ENCODE assay signal across 8 cellular contexts in the genomic region with DNA sequence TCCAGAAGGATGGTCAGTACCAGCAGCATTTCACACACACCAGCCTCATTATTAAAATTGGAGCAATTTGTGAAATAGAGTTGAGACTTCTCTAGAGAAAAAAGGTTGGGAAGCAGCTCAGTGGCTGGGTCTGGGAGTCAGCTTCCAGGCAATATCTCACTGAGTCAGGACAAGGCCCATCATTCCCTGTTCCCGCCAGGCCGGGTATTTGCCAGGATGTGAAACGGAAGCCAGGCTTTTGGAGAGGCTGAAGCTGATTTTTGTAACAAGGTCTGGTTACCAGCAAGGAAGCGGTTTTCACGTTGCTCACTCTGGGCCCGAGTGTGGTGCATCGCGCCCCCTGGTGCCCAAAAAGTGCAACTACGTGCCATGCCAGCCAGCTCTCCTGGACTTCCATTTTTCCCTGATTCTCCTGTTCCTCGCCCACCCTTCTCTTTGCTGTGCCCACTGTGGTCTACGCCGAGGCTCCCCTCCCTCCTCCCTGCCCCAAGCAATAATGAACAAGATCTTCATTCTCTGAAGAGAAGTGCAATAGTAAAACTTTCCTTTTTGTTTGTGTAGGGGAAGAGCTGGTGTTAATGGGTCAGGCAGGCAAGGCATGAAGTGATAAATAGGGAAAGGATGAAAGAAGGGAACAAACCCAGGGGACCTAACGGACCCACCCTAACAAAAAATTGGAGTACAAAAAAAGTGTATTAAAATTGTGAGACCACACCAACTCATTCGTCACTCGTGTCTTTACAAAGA.
A peak's percentile ranks its signal among the peaks of the same experiment; 100 is the strongest.
DNase-seq lines count a peak whose midpoint lies in the region; ATAC-seq, FAIRE-seq and TF ChIP-seq lines count a peak whose summit lies in the region.

No MANE protein-coding gene starts in this region.

- H3K4me1 ChIP-seq in mammary epithelial cell (ENCODE audit: insufficient read depth, low read length) (peaks cover 22% of the 10 kb centered on the region), kidney (ENCODE audit: control insufficient read depth in 1 of 2, insufficient read depth in 1 of 2, low read depth in 1 of 2, low read length in 2 of 2) (peaks cover 8% of the 10 kb centered on the region in 2 donors)

- no peak overlapping the region for H3K9ac ChIP-seq in mammary epithelial cell (ENCODE audit: insufficient read depth, low read length)
- H3K9ac ChIP-seq in kidney (ENCODE audit: low read length in 2 of 2) = peak overlapping the region; percentile 26 to 36

- peak overlapping the region; percentile 76 for H3K4me3 Mint-ChIP-seq in WTC11

- CTCF ChIA-PET in WTC11 (lab: Charles Lee) (interaction anchor here (0.6 to 4.2 kb wide), 59 partner anchors 10 to 507 kb away, joined by 3 to 93 read pairs (median 5); a partner anchor contains a TSS), mammary epithelial cell (lab: Charles Lee; ENCODE audit: low non-redundant PET) (interaction anchor here (0.5 to 1.5 kb wide), 12 partner anchors 11 to 1389 kb away, joined by 3 to 27 read pairs (median 5); no protein-coding TSS in a partner anchor)

- peaks cover 24% of the 10 kb centered on the region for H3K4me1 Mint-ChIP-seq in WTC11

- no peak overlapping the region for H3K27ac ChIP-seq in mammary epithelial cell (ENCODE audit: insufficient read depth, low read depth, low read length)
- peak overlapping the region; percentile 23 to 55 for H3K27ac ChIP-seq in kidney (ENCODE audit: low read depth in 2 of 2, low read length in 2 of 2)

- 0 out of 2 replicates have a peak, but pooled peaks cover 3% of the 10 kb centered on the region for H3K36me3 Mint-ChIP-seq in WTC11

- POLR2A ChIA-PET in WTC11 (lab: Charles Lee) = interaction anchor here (0.7 to 2.6 kb wide), 3 partner anchors 66 to 320 kb away, joined by 3 to 18 read pairs (median 4); a partner anchor contains a TSS

- no peaks in the 10 kb centered on the region for H4K20me1 ChIP-seq in mammary epithelial cell (ENCODE audit: insufficient read depth, low read length)

- H3K27me3 ChIP-seq in GM06990 (replicated peaks; ENCODE audit: control insufficient read depth, insufficient read depth, low read length) (no peaks in the 10 kb centered on the region; the same call in 1 of the 2 replicates), mammary epithelial cell (ENCODE audit: insufficient read depth, low read length) (no peaks in the 10 kb centered on the region)

- H2AFZ ChIP-seq in mammary epithelial cell (ENCODE audit: low read depth, low read length) = peak overlapping the region; percentile 83

- H3K4me2 ChIP-seq in mammary epithelial cell (ENCODE audit: insufficient read depth, low read depth, low read length) = peak overlapping the region; percentile 35

- H3K36me3 ChIP-seq in GM06990 (ENCODE audit: control insufficient read depth, insufficient read depth, low read length) (no peaks in the 10 kb centered on the region), mammary epithelial cell (ENCODE audit: insufficient read depth, low read length) (no peaks in the 10 kb centered on the region), kidney (ENCODE audit: control insufficient read depth in 1 of 2, insufficient read depth in 2 of 2, low read length in 2 of 2) (no peaks in the 10 kb centered on the region)

- H3K27me3 Mint-ChIP-seq in WTC11 (ENCODE audit: low read depth) = peaks cover 12% of the 10 kb centered on the region; the same call in 1 of the 2 replicates

- H3K4me3 ChIP-seq in GM06990 (replicated peaks; ENCODE audit: low read depth, low read length) = no peak overlapping the region
- no peak overlapping the region for H3K4me3 ChIP-seq in mammary epithelial cell (replicated peaks in 1 of 3; ENCODE audit: insufficient read depth in 1 of 3, low read depth in 2 of 3, low read length in 3 of 3)
- no peak overlapping the region for H3K4me3 ChIP-seq in kidney (ENCODE audit: low read length in 2 of 2)

- H3K9me3 ChIP-seq in mammary epithelial cell (replicated peaks; ENCODE audit: insufficient read depth, low read length) (no peaks in the 10 kb centered on the region), kidney (ENCODE audit: control insufficient read depth in 1 of 2, low read length in 2 of 2) (no peaks in the 10 kb centered on the region)

- peak overlapping the region; percentile 47; the same call in 1 of the 2 replicates for H3K27ac Mint-ChIP-seq in WTC11

- H3K9me3 Mint-ChIP-seq in WTC11 = no peaks in the 10 kb centered on the region; the same call in 1 of the 2 replicates

- peak; percentile 83 for ATAC-seq in HG02981 (IDR thresholded peaks at IDR 0.05; ENCODE audit: unreplicated experiment)
- ATAC-seq in WTC11 = peak; percentile 88
- ATAC-seq in HG03196 (IDR thresholded peaks at IDR 0.05; ENCODE audit: unreplicated experiment) = no peak

- BruUV-seq in mammary epithelial cell (replicated peaks; lab: Mats Ljungman, UMichigan) = no TSS peak

- FAIRE-seq in kidney (lab: Jason Lieb, UNC) = no peak

- DNase-seq in GM06990 (ENCODE audit: extremely low read depth, insufficient read length) = peak; percentile 55
- peak; percentile 79 for DNase-seq in NCI-H2227 (lab: John Stamatoyannopoulos, UW; ENCODE audit: unreplicated experiment)
- DNase-seq in WTC11 (ENCODE audit: low spot score) = peak; percentile 90
- DNase-seq in mammary epithelial cell = peak; percentile 62
- DNase-seq in kidney = peak; percentile 87
- peak; percentile 78 for DNase-seq in stimulated activated CD4-positive, alpha-beta T cell treated with anti-CD3 and anti-CD28 coated beads, Interleukin-15, amount 100 ng/mL, for 24 hours

- in situ Hi-C loops in mammary epithelial cell (cut with MboI; ENCODE audit: low sequenced_read_pairs in 2 of 2) = no loop called here

- intact Hi-C loops in mammary epithelial cell (cut with micrococcal nuclease) = loop anchor here (1.0 to 2.0 kb wide), 4 partner anchors 83 to 432 kb away; no protein-coding TSS in a partner anchor
- intact Hi-C loops in kidney (cut with DNase I) = no loop called here

- WGBS in mammary epithelial cell (ENCODE audit: low coverage, missing lambda C conversion rate) = 14% methylated on average over 15 of the region's 15 CpGs

- TF ChIP-seq CTCF in GM06990 (IDR thresholded peaks at IDR 0.05; ENCODE audit: insufficient read depth, low read length, poor library complexity, severe bottlenecking) = peak; percentile 89
- TF ChIP-seq CTCF in WTC11 (IDR thresholded peaks at IDR 0.05) = peak; percentile 97
- TF ChIP-seq CTCF in mammary epithelial cell (conservative IDR thresholded peaks at IDR 0.05 in 1 of 2, IDR thresholded peaks at IDR 0.05 in 1 of 2; ENCODE audit: extremely low read depth in 1 of 2, insufficient read depth in 1 of 2, low read depth in 1 of 2, low read length in 2 of 2) = peak; percentile 95 to 98
- peak; percentile 97 for TF ChIP-seq CTCF in kidney (IDR thresholded peaks at IDR 0.05; ENCODE audit: borderline replicate concordance, extremely low read depth, insufficient read depth)

- dilution Hi-C loops in mammary epithelial cell (cut with HindIII; ENCODE audit: low sequenced_read_pairs) = no loop called here

- H3K79me2 ChIP-seq in mammary epithelial cell (ENCODE audit: insufficient read depth, low read length) = no peaks in the 10 kb centered on the region

TF ChIP-seq in WTC11, 78 proteins besides CTCF, POLR2A, EP300 and RAD21 (continues in another document):
- TF ChIP-seq GABPB1 (CRISPR knock-in tag; IDR thresholded peaks at IDR 0.05) (peak; percentile 23; the same call in 1 of the 2 replicates), CREM (CRISPR knock-in tag; IDR thresholded peaks at IDR 0.05) (peak; percentile 37; the same call in 1 of the 2 replicates)
- TF ChIP-seq, protein P1, sequence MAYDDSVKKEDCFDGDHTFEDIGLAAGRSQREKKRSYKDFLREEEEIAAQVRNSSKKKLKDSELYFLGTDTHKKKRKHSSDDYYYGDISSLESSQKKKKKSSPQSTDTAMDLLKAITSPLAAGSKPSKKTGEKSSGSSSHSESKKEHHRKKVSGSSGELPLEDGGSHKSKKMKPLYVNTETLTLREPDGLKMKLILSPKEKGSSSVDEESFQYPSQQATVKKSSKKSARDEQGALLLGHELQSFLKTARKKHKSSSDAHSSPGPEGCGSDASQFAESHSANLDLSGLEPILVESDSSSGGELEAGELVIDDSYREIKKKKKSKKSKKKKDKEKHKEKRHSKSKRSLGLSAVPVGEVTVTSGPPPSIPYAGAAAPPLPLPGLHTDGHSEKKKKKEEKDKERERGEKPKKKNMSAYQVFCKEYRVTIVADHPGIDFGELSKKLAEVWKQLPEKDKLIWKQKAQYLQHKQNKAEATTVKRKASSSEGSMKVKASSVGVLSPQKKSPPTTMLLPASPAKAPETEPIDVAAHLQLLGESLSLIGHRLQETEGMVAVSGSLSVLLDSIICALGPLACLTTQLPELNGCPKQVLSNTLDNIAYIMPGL (CRISPR knock-in tag; IDR thresholded peaks at IDR 0.05) = 0 out of 2 replicates have a peak, but pooled peaks have one; percentile 34
- TF ChIP-seq, protein P2, sequence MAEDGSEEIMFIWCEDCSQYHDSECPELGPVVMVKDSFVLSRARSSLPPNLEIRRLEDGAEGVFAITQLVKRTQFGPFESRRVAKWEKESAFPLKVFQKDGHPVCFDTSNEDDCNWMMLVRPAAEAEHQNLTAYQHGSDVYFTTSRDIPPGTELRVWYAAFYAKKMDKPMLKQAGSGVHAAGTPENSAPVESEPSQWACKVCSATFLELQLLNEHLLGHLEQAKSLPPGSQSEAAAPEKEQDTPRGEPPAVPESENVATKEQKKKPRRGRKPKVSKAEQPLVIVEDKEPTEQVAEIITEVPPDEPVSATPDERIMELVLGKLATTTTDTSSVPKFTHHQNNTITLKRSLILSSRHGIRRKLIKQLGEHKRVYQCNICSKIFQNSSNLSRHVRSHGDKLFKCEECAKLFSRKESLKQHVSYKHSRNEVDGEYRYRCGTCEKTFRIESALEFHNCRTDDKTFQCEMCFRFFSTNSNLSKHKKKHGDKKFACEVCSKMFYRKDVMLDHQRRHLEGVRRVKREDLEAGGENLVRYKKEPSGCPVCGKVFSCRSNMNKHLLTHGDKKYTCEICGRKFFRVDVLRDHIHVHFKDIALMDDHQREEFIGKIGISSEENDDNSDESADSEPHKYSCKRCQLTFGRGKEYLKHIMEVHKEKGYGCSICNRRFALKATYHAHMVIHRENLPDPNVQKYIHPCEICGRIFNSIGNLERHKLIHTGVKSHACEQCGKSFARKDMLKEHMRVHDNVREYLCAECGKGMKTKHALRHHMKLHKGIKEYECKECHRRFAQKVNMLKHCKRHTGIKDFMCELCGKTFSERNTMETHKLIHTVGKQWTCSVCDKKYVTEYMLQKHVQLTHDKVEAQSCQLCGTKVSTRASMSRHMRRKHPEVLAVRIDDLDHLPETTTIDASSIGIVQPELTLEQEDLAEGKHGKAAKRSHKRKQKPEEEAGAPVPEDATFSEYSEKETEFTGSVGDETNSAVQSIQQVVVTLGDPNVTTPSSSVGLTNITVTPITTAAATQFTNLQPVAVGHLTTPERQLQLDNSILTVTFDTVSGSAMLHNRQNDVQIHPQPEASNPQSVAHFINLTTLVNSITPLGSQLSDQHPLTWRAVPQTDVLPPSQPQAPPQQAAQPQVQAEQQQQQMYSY (CRISPR knock-in tag; IDR thresholded peaks at IDR 0.05) = peak; percentile 54; the same call in 1 of the 2 replicates
